20 cellular contexts compared by ENCODE assay signal in the genomic region with DNA sequence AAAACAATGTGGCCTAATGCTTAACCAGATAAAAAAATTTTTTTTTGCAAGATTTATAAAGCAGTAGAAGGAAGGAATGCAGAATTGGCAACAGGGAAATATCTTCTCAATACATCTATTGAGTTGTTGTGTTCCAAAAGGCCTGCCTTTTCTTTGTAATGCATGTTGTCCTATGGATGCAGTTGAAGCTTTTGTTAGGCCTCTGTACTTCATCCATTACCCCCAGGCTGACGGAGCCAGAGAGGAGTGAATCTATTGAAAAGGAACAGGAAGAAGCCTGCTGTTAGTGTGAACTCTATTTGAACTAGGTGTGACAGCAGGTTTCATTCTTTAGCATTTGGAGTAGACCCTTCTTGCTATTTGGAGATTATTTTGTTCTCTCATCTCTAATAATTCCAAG. TPM values are rescaled to one million over a fixed set of nuclear protein-coding genes. Genes with fewer than 3 reads are reported as not detected.
A peak's percentile ranks its signal among the peaks of the same experiment; 100 is the strongest.
DNase-seq lines count a peak whose midpoint lies in the region; ATAC-seq and TF ChIP-seq lines count a peak whose summit lies in the region.
"Had no signal": no experiment of that assay in that cellular context is flagged by ENCODE, and none has a peak within 500 bp of the region (broad histone marks: within the 10 kb centered on the region; RNA-seq: fewer than 3 reads in every experiment).

No MANE protein-coding gene starts in this region.

- H3K4me1 ChIP-seq in HEK293 (ENCODE audit: control insufficient read depth, insufficient read depth, low read length) (no peaks in the 10 kb centered on the region), neural progenitor cell (peaks cover 7% of the 10 kb centered on the region), heart left ventricle (peaks cover 0 to 13% (median 2%) of the 10 kb centered on the region in 12 donors)
- H3K4me1 ChIP-seq: parathyroid adenoma, spleen, stomach had no signal

- WGBS in heart left ventricle, 4 donors = 76 to 86% (median 79%) methylated on average over 1 of the region's 1 CpG

- peak; percentile 48 for ATAC-seq in esophagus mucosa
- no peak for ATAC-seq in heart left ventricle
- ATAC-seq: activated CD4-positive, alpha-beta T cell treated with anti-CD3 and anti-CD28 coated beads for 36 hours; effector memory CD8-positive, alpha-beta T cell; Right ventricle myocardium inferior had no signal

- intact Hi-C loops in heart left ventricle (cut with DNase I) = no loop called here

- no peaks in the 10 kb centered on the region for H3K79me2 ChIP-seq in neural progenitor cell (ENCODE audit: low read depth)
- H3K79me2 ChIP-seq: parathyroid adenoma had no signal

- POLR2A ChIA-PET in HEK293 (lab: Yijun Ruan, JAX) = no interaction called here

- H2AFZ ChIP-seq in neural progenitor cell (replicated peaks) = no peak overlapping the region
- H2AFZ ChIP-seq: parathyroid adenoma had no signal

- H3K4me3 ChIP-seq in HEK293 (ENCODE audit: low read depth, low read length) (no peak overlapping the region), neural progenitor cell (no peak overlapping the region), heart left ventricle (no peak overlapping the region)
- H3K4me3 ChIP-seq: spleen, stomach had no signal

- TF ChIP-seq CTCF in HEK293 (tag by site-specific recombination; IDR thresholded peaks at IDR 0.05) (no peak), neural progenitor cell (IDR thresholded peaks at IDR 0.05) (no peak), heart left ventricle (IDR thresholded peaks at IDR 0.05) (no peak)

- H3K9me3 ChIP-seq in HEK293 (ENCODE audit: control insufficient read depth, insufficient read depth, low read depth, low read length) = no peaks in the 10 kb centered on the region
- H3K9me3 ChIP-seq in neural progenitor cell (ENCODE audit: low read depth) = no peaks in the 10 kb centered on the region
- H3K9me3 ChIP-seq in heart left ventricle = no peaks in the 10 kb centered on the region
- H3K9me3 ChIP-seq: spleen, stomach had no signal

- peaks cover 16% of the 10 kb centered on the region for H4K20me1 ChIP-seq in neural progenitor cell (ENCODE audit: low read depth)

- H3K9ac ChIP-seq in neural progenitor cell = no peak overlapping the region
- H3K9ac ChIP-seq: parathyroid adenoma had no signal

- H3K27ac Mint-ChIP-seq in neural progenitor cell = no peak overlapping the region
- H3K27ac Mint-ChIP-seq: activated CD4-positive, alpha-beta T cell treated with anti-CD3 and anti-CD28 coated beads for 36 hours; activated naive CD8-positive, alpha-beta T cell treated with anti-CD3 and anti-CD28 coated beads for 36 hours; effector memory CD8-positive, alpha-beta T cell had no signal

- peaks cover 3 to 6% of the 10 kb centered on the region in 2 experiments; a peak in 2 of 3 replicates for H3K36me3 ChIP-seq in HEK293 (ENCODE audit: control insufficient read depth in 2 of 2, insufficient read depth in 1 of 2, low read length in 2 of 2)
- H3K36me3 ChIP-seq in neural progenitor cell = peaks cover 8% of the 10 kb centered on the region
- H3K36me3 ChIP-seq in heart left ventricle = peaks cover 0 to 35% (median 19%) of the 10 kb centered on the region in 9 donors

- H3K27ac ChIP-seq in HEK293 (ENCODE audit: extremely low read depth, low read depth, low read length) (no peak overlapping the region), neural progenitor cell (no peak overlapping the region), heart left ventricle (no peak overlapping the region)
- H3K27ac ChIP-seq: parathyroid adenoma, spleen, stomach had no signal

- no peaks in the 10 kb centered on the region for H3K9me3 Mint-ChIP-seq in neural progenitor cell
- H3K9me3 Mint-ChIP-seq: activated naive CD8-positive, alpha-beta T cell treated with anti-CD3 and anti-CD28 coated beads for 36 hours; effector memory CD8-positive, alpha-beta T cell had no signal

- peak; percentile 31 for DNase-seq in NCI-H2107 treated with DMSO at 0.1 percent for 48 hours (lab: John Stamatoyannopoulos, UW; ENCODE audit: unreplicated experiment)
- DNase-seq in neural progenitor cell (ENCODE audit: low spot score) = peak; percentile 23
- DNase-seq in heart left ventricle = no peak
- DNase-seq in SW 1271 (lab: John Stamatoyannopoulos, UW) = no peak
- DNase-seq in activated CD4-positive, alpha-beta T cell treated with anti-CD3 and anti-CD28 coated beads, Interleukin-2, amount 50 U/mL, for 1 hour = no peak
- DNase-seq: activated CD4-positive, alpha-beta T cell treated with anti-CD3 and anti-CD28 coated beads for 36 hours; activated naive CD8-positive, alpha-beta T cell treated with anti-CD3 and anti-CD28 coated beads for 36 hours; activated T-cell treated with anti-CD3 and anti-CD28 coated beads, Interleukin-2, amount 50 U/mL, for 1 hour; C1 segment of cervical spinal cord; effector memory CD8-positive, alpha-beta T cell; foreskin fibroblast; KBM-7; NCI-H1105; spleen; stomach; T-helper 9 cell had no signal

- CTCF ChIA-PET in HEK293 (lab: Yijun Ruan, JAX) = no interaction called here

- no peak for TF ChIP-seq POLR2A in heart left ventricle (IDR thresholded peaks at IDR 0.05)

- peaks cover 17% of the 10 kb centered on the region for H3K4me1 Mint-ChIP-seq in neural progenitor cell
- H3K4me1 Mint-ChIP-seq: activated CD4-positive, alpha-beta T cell treated with anti-CD3 and anti-CD28 coated beads for 36 hours; activated naive CD8-positive, alpha-beta T cell treated with anti-CD3 and anti-CD28 coated beads for 36 hours had no signal

- H3K27me3 ChIP-seq in neural progenitor cell (no peaks in the 10 kb centered on the region), heart left ventricle (no peaks in the 10 kb centered on the region)
- H3K27me3 ChIP-seq: spleen, stomach had no signal

- H3F3A ChIP-seq in neural progenitor cell (ENCODE audit: low read depth) = no peaks in the 10 kb centered on the region

- H3K36me3 Mint-ChIP-seq in neural progenitor cell = peaks cover 4% of the 10 kb centered on the region

- no peak overlapping the region for H3K4me3 Mint-ChIP-seq in neural progenitor cell
- H3K4me3 Mint-ChIP-seq: activated CD4-positive, alpha-beta T cell treated with anti-CD3 and anti-CD28 coated beads for 36 hours; activated naive CD8-positive, alpha-beta T cell treated with anti-CD3 and anti-CD28 coated beads for 36 hours; effector memory CD8-positive, alpha-beta T cell had no signal

- H3K4me2 ChIP-seq in neural progenitor cell = no peak overlapping the region

- H3K27me3 Mint-ChIP-seq in neural progenitor cell (ENCODE audit: insufficient read depth, low read depth) = no peaks in the 10 kb centered on the region
- H3K27me3 Mint-ChIP-seq: activated CD4-positive, alpha-beta T cell treated with anti-CD3 and anti-CD28 coated beads for 36 hours; activated naive CD8-positive, alpha-beta T cell treated with anti-CD3 and anti-CD28 coated beads for 36 hours; effector memory CD8-positive, alpha-beta T cell had no signal

TF ChIP-seq in HEK293, 187 proteins besides CTCF, POLR2A, EP300 and RAD21:
- 0 out of 2 replicates have a peak, but pooled peaks have one; percentile 11 for TF ChIP-seq ZSCAN30 (tag by site-specific recombination; IDR thresholded peaks at IDR 0.05)
- TF ChIP-seq, protein P1, sequence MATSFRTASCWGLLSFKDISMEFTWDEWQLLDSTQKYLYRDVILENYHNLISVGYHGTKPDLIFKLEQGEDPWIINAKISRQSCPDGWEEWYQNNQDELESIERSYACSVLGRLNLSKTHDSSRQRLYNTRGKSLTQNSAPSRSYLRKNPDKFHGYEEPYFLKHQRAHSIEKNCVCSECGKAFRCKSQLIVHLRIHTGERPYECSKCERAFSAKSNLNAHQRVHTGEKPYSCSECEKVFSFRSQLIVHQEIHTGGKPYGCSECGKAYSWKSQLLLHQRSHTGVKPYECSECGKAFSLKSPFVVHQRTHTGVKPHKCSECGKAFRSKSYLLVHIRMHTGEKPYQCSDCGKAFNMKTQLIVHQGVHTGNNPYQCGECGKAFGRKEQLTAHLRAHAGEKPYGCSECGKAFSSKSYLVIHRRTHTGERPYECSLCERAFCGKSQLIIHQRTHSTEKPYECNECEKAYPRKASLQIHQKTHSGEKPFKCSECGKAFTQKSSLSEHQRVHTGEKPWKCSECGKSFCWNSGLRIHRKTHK (tag by site-specific recombination; IDR thresholded peaks at IDR 0.05) = no peak
- TF ChIP-seq ZNF610 (tag by site-specific recombination; IDR thresholded peaks at IDR 0.05; ENCODE audit: borderline replicate concordance) = no peak
- no peak for TF ChIP-seq ZNF37A (tag by site-specific recombination; IDR thresholded peaks at IDR 0.05)

RNA-seq across cellular contexts. Expression of gene MTX2, which starts 56.5 kb away (rescaled TPM):
- 25.5 TPM for total RNA-seq in esophagus mucosa
- 33.1 and 39.2 TPM in 2 replicates for total RNA-seq in neural progenitor cell (ENCODE audit: low replicate concordance)
- total RNA-seq in heart left ventricle = 10 to 100 TPM; 37.6 to 57.8 (median 43.2) TPM
- polyA plus RNA-seq in heart left ventricle = 10 to 100 TPM; 74.4 to 79.7 TPM

Comparison
In these comparisons a context has a peak if more than half of its experiments do, and no peak if none do; other contexts are left out.
1. DNase-seq: peak in NCI-H2107 treated with DMSO at 0.1 percent for 48 hours (single experiment) and neural progenitor cell (single experiment); none in heart left ventricle (0 of 5), SW 1271 (0 of 2) and activated CD4-positive, alpha-beta T cell treated with anti-CD3 and anti-CD28 coated beads, Interleukin-2, amount 50 U/mL, for 1 hour (single experiment).